In genomic region chr1:174967845-174968705, GRCh38 we compare ENCODE assay signal across 8 cellular contexts. TPM values are rescaled to one million over a fixed set of nuclear protein-coding genes. Genes with fewer than 3 reads are reported as not detected.
DNase-seq lines count a peak whose midpoint lies in the region; ATAC-seq, FAIRE-seq and TF ChIP-seq lines count a peak whose summit lies in the region.
"Had no signal": no experiment of that assay in that cellular context is flagged by ENCODE, and none has a peak within 500 bp of the region (broad histone marks: within the 10 kb centered on the region; RNA-seq: fewer than 3 reads in every experiment).

No MANE protein-coding gene starts in this region.

- H3K4me1 Mint-ChIP-seq in T-helper 17 cell: peaks cover 65% of the 10 kb centered on the region

- TF ChIP-seq CTCF in esophagus muscularis mucosa (IDR thresholded peaks at IDR 0.05): no peak

- intact Hi-C loops in esophagus muscularis mucosa (cut with DNase I): no loop called here

- TF ChIP-seq POLR2A in esophagus muscularis mucosa (IDR thresholded peaks at IDR 0.05; ENCODE audit: low read depth): no peak

- H3K4me1 ChIP-seq in esophagus muscularis mucosa (peaks cover 30 to 58% (median 43%) of the 10 kb centered on the region in 4 donors), small intestine (ENCODE audit: control insufficient read depth in 2 of 2, insufficient read depth in 1 of 2, low read depth in 1 of 2, low read length in 1 of 2) (peaks cover 9 to 12% of the 10 kb centered on the region in 2 donors), HAP-1 (no peaks in the 10 kb centered on the region)

- H3K27me3 ChIP-seq in esophagus muscularis mucosa (no peaks in the 10 kb centered on the region), small intestine (ENCODE audit: control insufficient read depth in 2 of 2, insufficient read depth in 2 of 2, low read length in 2 of 2) (no peaks in the 10 kb centered on the region), HAP-1 (ENCODE audit: low read depth) (no peaks in the 10 kb centered on the region)

- in situ Hi-C loops in HAP-1 (cut with MboI; ENCODE audit: low sequenced_read_pairs): no loop called here

- H3K4me3 Mint-ChIP-seq in T-helper 17 cell: peak overlapping the region; percentile 79

- peaks cover 2% of the 10 kb centered on the region for H3K36me3 Mint-ChIP-seq in T-helper 17 cell (ENCODE audit: low read depth)

- no peak for TF ChIP-seq EP300 in esophagus muscularis mucosa (IDR thresholded peaks at IDR 0.05)

- FAIRE-seq in small intestine (lab: Jason Lieb, UNC): peak; percentile 57

- H3K9me3 ChIP-seq in T-helper 17 cell (ENCODE audit: control insufficient read depth, low read length, poor library complexity, severe bottlenecking): no peaks in the 10 kb centered on the region
- H3K9me3 ChIP-seq in esophagus muscularis mucosa: no peaks in the 10 kb centered on the region
- H3K9me3 ChIP-seq in small intestine (ENCODE audit: control insufficient read depth, low read depth): no peaks in the 10 kb centered on the region
- H3K9me3 ChIP-seq in HAP-1: no peaks in the 10 kb centered on the region

- DNase-seq in HT-29 (ENCODE audit: low spot score): peak; percentile 9
- DNase-seq in T-helper 17 cell: no peak
- DNase-seq in esophagus muscularis mucosa (ENCODE audit: extremely low spot score): no peak
- DNase-seq in small intestine: peak; percentile 61
- no peak for DNase-seq in HAP-1 (ENCODE audit: low spot score in 2 of 2)
- DNase-seq in mesenteric fat pad (ENCODE audit: low spot score): no peak
- DNase-seq: amygdala had no signal

- H3K27ac Mint-ChIP-seq in T-helper 17 cell: peak overlapping the region; percentile 99

- H3K27ac ChIP-seq in esophagus muscularis mucosa (replicated peaks in 1 of 4): peak overlapping the region; percentile 2 to 73 (median 36)
- peak overlapping the region; percentile 72 to 78 for H3K27ac ChIP-seq in small intestine (ENCODE audit: low read depth in 1 of 2, low read length in 1 of 2)

- H3K4me3 ChIP-seq in esophagus muscularis mucosa: no peak overlapping the region
- H3K4me3 ChIP-seq in small intestine (ENCODE audit: low read depth in 1 of 2, low read length in 2 of 2): no peak overlapping the region
- no peak overlapping the region for H3K4me3 ChIP-seq in HAP-1

- H3K36me3 ChIP-seq in esophagus muscularis mucosa (peaks cover 0 to 9% (median 0%) of the 10 kb centered on the region in 4 donors), small intestine (ENCODE audit: control insufficient read depth in 2 of 2, insufficient read depth in 2 of 2, low read length in 2 of 2) (peaks cover 0 to 4% of the 10 kb centered on the region in 2 donors), HAP-1 (replicated peaks) (no peaks in the 10 kb centered on the region)

- no peaks in the 10 kb centered on the region for H3K27me3 Mint-ChIP-seq in T-helper 17 cell

- 66% methylated on average over 4 of the region's 4 CpGs for WGBS in esophagus muscularis mucosa
- 18 to 45% (median 22%) methylated on average over 4 of the region's 4 CpGs for WGBS in small intestine, 3 donors

- peak; percentile 38 for ATAC-seq in T-helper 17 cell
- no peak for ATAC-seq in HG02678 (IDR thresholded peaks at IDR 0.05; ENCODE audit: unreplicated experiment)

RNA-seq across cellular contexts. Expression of gene CACYBP, which starts 31.7 kb away (rescaled TPM):
- 210 and 211 TPM in 2 replicates for total RNA-seq in HT-29 (2014; rRNA removed; shearing (Covaris generic))
- total RNA-seq in T-helper 17 cell (10 to 100 TPM; 82.2 to 89.8 TPM), esophagus muscularis mucosa (100 to 1,000 TPM in 2 of 4 donors, 10 to 100 TPM in 2; 48.5 to 125 (median 94.7) TPM), mesenteric fat pad (83.7 TPM)
- 10 to 100 TPM; 42.4 to 99.8 (median 47.4) TPM for polyA plus RNA-seq in small intestine

RNA-seq across cellular contexts. Expression of gene MRPS14, which starts 55.1 kb away (rescaled TPM):
- total RNA-seq in HT-29 (2014; rRNA removed; shearing (Covaris generic)): 18.7 and 18.8 TPM in 2 replicates
- total RNA-seq in T-helper 17 cell (10 to 100 TPM; 13.4 to 16.2 TPM), esophagus muscularis mucosa (10 to 100 TPM; 17.9 to 31.1 (median 26.1) TPM), mesenteric fat pad (25.6 TPM)
- 10 to 100 TPM; 18.1 to 34.7 (median 19.9) TPM for polyA plus RNA-seq in small intestine

Comparison
In these comparisons a context has a peak if more than half of its experiments do, and no peak if none do; other contexts are left out.
1. DNase-seq: peak in HT-29 (single experiment) and small intestine (single experiment); none in T-helper 17 cell (0 of 3), esophagus muscularis mucosa (single experiment), HAP-1 (0 of 2) and mesenteric fat pad (single experiment).